In the genomic region with DNA sequence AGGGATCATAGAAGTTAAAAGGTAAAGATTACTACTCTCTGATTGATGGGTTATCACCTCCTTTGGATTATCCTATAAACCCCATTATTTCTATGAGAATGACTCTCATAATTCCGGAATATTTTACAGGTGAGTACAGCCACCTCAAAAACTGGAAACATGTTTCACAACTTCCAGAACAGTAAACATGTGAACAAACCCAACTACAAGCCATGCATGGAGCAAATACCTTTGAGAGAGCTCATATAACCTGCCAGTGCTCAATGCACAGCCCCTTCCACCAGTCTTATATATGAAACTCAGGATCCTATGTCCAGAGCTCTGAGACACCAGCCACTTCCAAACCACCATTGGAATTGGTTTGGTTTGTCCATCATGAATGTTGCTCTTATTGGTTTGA, we compare ENCODE assay signal across 20 cellular contexts.
DNase-seq lines count a peak whose midpoint lies in the region; ATAC-seq and TF ChIP-seq lines count a peak whose summit lies in the region.
"Had no signal": no experiment of that assay in that cellular context is flagged by ENCODE, and none has a peak within 500 bp of the region (broad histone marks: within the 10 kb centered on the region; RNA-seq: fewer than 3 reads in every experiment).

No MANE protein-coding gene starts in this region.

- no peak overlapping the region for H3K4me2 ChIP-seq in hepatocyte

- H3K9me2 ChIP-seq in hepatocyte (replicated peaks; ENCODE audit: insufficient read depth) = no peaks in the 10 kb centered on the region

- no peaks in the 10 kb centered on the region for H3K9me3 ChIP-seq in right cardiac atrium (ENCODE audit: control insufficient read depth, low read length)
- H3K9me3 ChIP-seq in hepatocyte (ENCODE audit: low read depth) = no peaks in the 10 kb centered on the region

- H3K36me3 ChIP-seq in hepatocyte (replicated peaks; ENCODE audit: insufficient read depth, low read depth) = no peaks in the 10 kb centered on the region

- intact Hi-C loops in right cardiac atrium (cut with DNase I) = loop anchor here in 1 of 4 donors (10.0 kb wide), 1 partner anchor 209 kb away; a partner anchor contains a TSS
- intact Hi-C loops in left ventricle myocardium superior (cut with micrococcal nuclease) = no loop called here

- H3K4me1 ChIP-seq in right cardiac atrium (ENCODE audit: control insufficient read depth, insufficient read depth, low read length) (peaks cover 4% of the 10 kb centered on the region), hepatocyte (ENCODE audit: insufficient read depth) (no peaks in the 10 kb centered on the region)

- no peaks in the 10 kb centered on the region for H3K79me2 ChIP-seq in hepatocyte

- no peak for TF ChIP-seq CTCF in hepatocyte (IDR thresholded peaks at IDR 0.05; ENCODE audit: poor library complexity)

- DNase-seq in NCI-H2107 treated with DMSO at 0.1 percent for 48 hours (lab: John Stamatoyannopoulos, UW; ENCODE audit: unreplicated experiment) (peak; percentile 59), NCI-H2107 (lab: John Stamatoyannopoulos, UW) (no peak), right cardiac atrium (no peak), left ventricle myocardium superior (no peak), hepatocyte (ENCODE audit: low spot score) (no peak), mesenteric fat pad (ENCODE audit: low spot score) (no peak)
- DNase-seq in effector CD4-positive, alpha-beta T cell = no peak
- DNase-seq: Calu3; CD4-positive, alpha-beta memory T cell; DMS79; H7; Karpas-422; MM.1S; NCI-H1092 treated with DMSO at 0.1 percent for 48 hours; NCI-H1694; NCI-H446; NCI-H774; SIG-M5 had no signal

- 97% methylated on average over 1 of the region's 1 CpG for WGBS in right cardiac atrium
- WGBS in hepatocyte (ENCODE audit: low lambda C conversion rate, missing lambda C conversion rate) = 100% methylated on average over 1 of the region's 1 CpG

- no peak overlapping the region for H2AFZ ChIP-seq in hepatocyte

- peak overlapping the region; percentile 72 for H3K27ac ChIP-seq in right cardiac atrium (ENCODE audit: low read length)
- no peak overlapping the region for H3K27ac ChIP-seq in hepatocyte
- H3K27ac ChIP-seq: 22Rv1 had no signal

- H4K20me1 ChIP-seq in hepatocyte (ENCODE audit: insufficient read depth, poor library complexity, severe bottlenecking) = no peaks in the 10 kb centered on the region

- H3K4me3 ChIP-seq in right cardiac atrium (ENCODE audit: low read length) (no peak overlapping the region), hepatocyte (no peak overlapping the region)

- no peaks in the 10 kb centered on the region for H3K27me3 ChIP-seq in right cardiac atrium (ENCODE audit: control insufficient read depth, insufficient read depth)
- H3K27me3 ChIP-seq in hepatocyte = no peaks in the 10 kb centered on the region

- ATAC-seq in right cardiac atrium (no peak), left ventricle myocardium superior (no peak), esophagus mucosa (peak; percentile 86)
